11 cellular contexts compared by ENCODE assay signal in genomic region chr9:18490591-18491370, GRCh38. TPM values are rescaled to one million over a fixed set of nuclear protein-coding genes. Genes with fewer than 3 reads are reported as not detected.
A peak's percentile ranks its signal among the peaks of the same experiment; 100 is the strongest.
DNase-seq lines count a peak whose midpoint lies in the region; ATAC-seq lines count a peak whose summit lies in the region.
"Had no signal": no experiment of that assay in that cellular context is flagged by ENCODE, and none has a peak within 500 bp of the region (broad histone marks: within the 10 kb centered on the region; RNA-seq: fewer than 3 reads in every experiment).

No MANE protein-coding gene starts in this region.

- peak overlapping the region; percentile 73 for H3K4me2 ChIP-seq in skeletal muscle satellite cell (ENCODE audit: low read length)

- H3K4me3 ChIP-seq in skeletal muscle satellite cell (ENCODE audit: low read length), result peak overlapping the region; percentile 46

- CTCF ChIA-PET in activated CD8-positive, alpha-beta T cell treated with anti-CD3 and anti-CD28 coated beads, Interleukin-2, amount 10 ng/mL, durations not matched to agents 7 days and 5 days (lab: Charles Lee), result no interaction called here

- H3K27me3 ChIP-seq in skeletal muscle satellite cell (ENCODE audit: control insufficient read depth, insufficient read depth, low read length), result no peaks in the 10 kb centered on the region

- ATAC-seq in HG03135 (IDR thresholded peaks at IDR 0.05; ENCODE audit: unreplicated experiment), result no peak
- no peak for ATAC-seq in activated CD8-positive, alpha-beta T cell treated with anti-CD3 and anti-CD28 coated beads, Interleukin-2, amount 10 ng/mL, durations not matched to agents 7 days and 5 days
- ATAC-seq: natural killer cell treated with Interleukin-12 subunit alpha and Interleukin-12 subunit beta and Interleukin-15 and Interleukin-18, amount 100 ng/mL, for 72 hours had no signal

- peak overlapping the region; percentile 88 for H3K9ac ChIP-seq in skeletal muscle satellite cell (ENCODE audit: low read depth, low read length)

- H3K36me3 ChIP-seq in skeletal muscle satellite cell (ENCODE audit: insufficient read depth, low read length), result peaks cover 3% of the 10 kb centered on the region

- H3K9me3 ChIP-seq in skeletal muscle satellite cell (replicated peaks; ENCODE audit: low read length), result no peaks in the 10 kb centered on the region

- DNase-seq in HCEC 1CT (peak; percentile 100), UCSD-AML1 (lab: John Stamatoyannopoulos, UW; ENCODE audit: unreplicated experiment) (peak; percentile 41), glomerular endothelial cell (ENCODE audit: extremely low read depth, low read depth, low spot score) (peak; percentile 95), RPMI8226 (no peak), NCI-H128 (lab: John Stamatoyannopoulos, UW; ENCODE audit: unreplicated experiment) (no peak)
- no peak for DNase-seq in activated CD8-positive, alpha-beta T cell treated with anti-CD3 and anti-CD28 coated beads, Interleukin-2, amount 10 ng/mL, durations not matched to agents 7 days and 5 days
- DNase-seq: GDM1, NCI-H748 treated with DMSO at 0.1 percent for 48 hours had no signal

- no peak overlapping the region for H3K4me3 Mint-ChIP-seq in activated CD8-positive, alpha-beta T cell treated with anti-CD3 and anti-CD28 coated beads, Interleukin-2, amount 10 ng/mL, durations not matched to agents 7 days and 5 days
- H3K4me3 Mint-ChIP-seq: natural killer cell treated with Interleukin-12 subunit alpha and Interleukin-12 subunit beta and Interleukin-15 and Interleukin-18, amount 100 ng/mL, for 72 hours had no signal

- no peaks in the 10 kb centered on the region for H3K9me3 Mint-ChIP-seq in activated CD8-positive, alpha-beta T cell treated with anti-CD3 and anti-CD28 coated beads, Interleukin-2, amount 10 ng/mL, durations not matched to agents 7 days and 5 days (ENCODE audit: insufficient read depth)

- no peaks in the 10 kb centered on the region for H3K36me3 Mint-ChIP-seq in activated CD8-positive, alpha-beta T cell treated with anti-CD3 and anti-CD28 coated beads, Interleukin-2, amount 10 ng/mL, durations not matched to agents 7 days and 5 days (ENCODE audit: low read depth)
- H3K36me3 Mint-ChIP-seq: natural killer cell treated with Interleukin-12 subunit alpha and Interleukin-12 subunit beta and Interleukin-15 and Interleukin-18, amount 100 ng/mL, for 72 hours had no signal

- H3K4me1 Mint-ChIP-seq in activated CD8-positive, alpha-beta T cell treated with anti-CD3 and anti-CD28 coated beads, Interleukin-2, amount 10 ng/mL, durations not matched to agents 7 days and 5 days (ENCODE audit: low read depth), result no peaks in the 10 kb centered on the region

- POLR2A ChIA-PET in activated CD8-positive, alpha-beta T cell treated with anti-CD3 and anti-CD28 coated beads, Interleukin-2, amount 10 ng/mL, durations not matched to agents 7 days and 5 days (lab: Charles Lee), result no interaction called here

- peaks cover 80% of the 10 kb centered on the region for H3K4me1 ChIP-seq in skeletal muscle satellite cell (ENCODE audit: control insufficient read depth, insufficient read depth, low read length)

- H3K27ac Mint-ChIP-seq in activated CD8-positive, alpha-beta T cell treated with anti-CD3 and anti-CD28 coated beads, Interleukin-2, amount 10 ng/mL, durations not matched to agents 7 days and 5 days, result no peak overlapping the region
- H3K27ac Mint-ChIP-seq: natural killer cell treated with Interleukin-12 subunit alpha and Interleukin-12 subunit beta and Interleukin-15 and Interleukin-18, amount 100 ng/mL, for 72 hours had no signal

- no peaks in the 10 kb centered on the region for H3K27me3 Mint-ChIP-seq in activated CD8-positive, alpha-beta T cell treated with anti-CD3 and anti-CD28 coated beads, Interleukin-2, amount 10 ng/mL, durations not matched to agents 7 days and 5 days (ENCODE audit: low read depth)

RNA-seq across cellular contexts. Expression of gene ADAMTSL1, which starts 16.8 kb away (rescaled TPM):
- 17.2 and 22.0 TPM in 2 replicates for total RNA-seq in glomerular endothelial cell
- total RNA-seq in skeletal muscle satellite cell (2012; rRNA removed), result 128 and 130 TPM in 2 replicates
- not detected for total RNA-seq in activated CD8-positive, alpha-beta T cell treated with anti-CD3 and anti-CD28 coated beads, Interleukin-2, amount 10 ng/mL, durations not matched to agents 7 days and 5 days
- total RNA-seq: natural killer cell treated with Interleukin-12 subunit alpha and Interleukin-12 subunit beta and Interleukin-15 and Interleukin-18, amount 100 ng/mL, for 72 hours had no signal

Comparison
In these comparisons a context has a peak if more than half of its experiments do, and no peak if none do; other contexts are left out.
1. DNase-seq: peak in HCEC 1CT (single experiment), UCSD-AML1 (single experiment) and glomerular endothelial cell (single experiment); none in RPMI8226 (single experiment), NCI-H128 (single experiment) and activated CD8-positive, alpha-beta T cell treated with anti-CD3 and anti-CD28 coated beads, Interleukin-2, amount 10 ng/mL, durations not matched to agents 7 days and 5 days (single experiment).
2. RNA of gene ADAMTSL1, which starts 16.8 kb away (total RNA-seq): 17.2 to 22.0 TPM in glomerular endothelial cell; not detected in activated CD8-positive, alpha-beta T cell treated with anti-CD3 and anti-CD28 coated beads, Interleukin-2, amount 10 ng/mL, durations not matched to agents 7 days and 5 days; every median in the first group is over 10 times any median in the second.